ENCODE assay signal across 7 cellular contexts in the genomic region with DNA sequence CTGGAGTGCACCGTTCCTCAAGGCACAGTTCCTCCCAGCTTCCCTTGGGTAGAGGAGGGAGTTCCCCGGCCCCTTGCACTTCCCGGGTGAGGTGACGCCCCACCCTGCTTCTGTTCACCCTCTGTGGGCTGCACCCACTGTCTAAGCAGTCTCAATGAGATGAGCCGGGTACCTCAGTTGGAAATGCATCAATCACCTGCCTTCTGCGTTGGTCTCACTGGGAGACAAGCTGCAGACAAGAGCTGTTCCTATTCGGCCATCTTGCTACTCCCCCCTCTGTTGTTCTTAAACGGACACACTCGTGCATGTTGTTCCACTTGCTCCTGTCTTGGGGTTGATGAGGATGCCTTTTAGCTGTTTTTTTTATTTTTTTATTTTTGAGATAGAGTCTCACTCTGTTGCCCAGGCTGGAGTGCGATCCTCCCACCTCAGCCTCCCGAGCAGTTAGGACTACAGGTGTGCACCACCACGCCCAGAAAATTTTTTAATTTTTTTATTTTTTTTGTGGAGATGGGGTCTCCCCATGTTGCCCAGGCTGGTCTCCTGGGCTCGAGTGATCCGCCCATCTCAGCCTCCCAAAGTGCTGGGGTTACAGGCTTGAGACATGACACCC.
"Had no signal": no experiment of that assay in that cellular context is flagged by ENCODE, and none has a peak within 500 bp of the region (broad histone marks: within the 10 kb centered on the region; RNA-seq: fewer than 3 reads in every experiment).

No MANE protein-coding gene starts in this region.

- H3K27ac ChIP-seq: GM23248 had no signal

- DNase-seq: GM23248, GOT3, H7, KG1 had no signal

- H2AFZ ChIP-seq: GM23248 had no signal

- H3K36me3 ChIP-seq: HAP-1 had no signal

- H3K4me3 ChIP-seq: GM23248, HAP-1 had no signal

- H3K9ac ChIP-seq: GM23248 had no signal

- H3K27me3 Mint-ChIP-seq: IgD-negative memory B cell had no signal

- ATAC-seq: HCT116 had no signal
